14 cellular contexts compared by ENCODE assay signal in the genomic region with DNA sequence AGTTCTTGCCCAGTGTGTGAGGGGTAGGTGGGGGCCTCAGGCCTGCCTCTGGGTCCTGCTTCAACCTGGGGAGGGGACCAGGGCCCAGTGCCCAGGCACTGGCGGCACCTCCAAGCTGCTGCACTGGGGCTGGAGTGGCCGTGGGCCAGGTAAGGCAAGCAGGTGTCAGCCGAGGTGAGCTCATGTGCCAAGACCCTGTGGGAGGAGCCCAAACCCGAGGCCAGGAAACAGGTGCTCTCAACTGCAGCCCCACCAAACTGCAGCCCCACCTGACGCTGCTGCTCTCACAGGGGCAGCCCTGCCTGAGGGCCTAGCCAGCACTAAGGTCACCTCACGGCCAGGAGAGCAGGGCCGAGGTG. TPM values are rescaled to one million over a fixed set of nuclear protein-coding genes. Genes with fewer than 3 reads are reported as not detected.
A peak's percentile ranks its signal among the peaks of the same experiment; 100 is the strongest.
DNase-seq lines count a peak whose midpoint lies in the region; ATAC-seq, FAIRE-seq and TF ChIP-seq lines count a peak whose summit lies in the region.
"Had no signal": no experiment of that assay in that cellular context is flagged by ENCODE, and none has a peak within 500 bp of the region (broad histone marks: within the 10 kb centered on the region; RNA-seq: fewer than 3 reads in every experiment).

No MANE protein-coding gene starts in this region.

- TF ChIP-seq RAD21 in H1 (IDR thresholded peaks at IDR 0.05 in 1 of 2, conservative IDR thresholded peaks at IDR 0.05 in 1 of 2; ENCODE audit: low read depth in 2 of 2, low read length in 2 of 2): no peak

- TF ChIP-seq EP300 in H1 (IDR thresholded peaks at IDR 0.05; ENCODE audit: borderline replicate concordance in 1 of 2, low read depth in 2 of 2, low read length in 2 of 2): no peak

- H2AK5ac ChIP-seq in H1 (ENCODE audit: low read depth, low read length): no peak overlapping the region

- H3K4me3 ChIP-seq in H1 (ENCODE audit: extremely low read depth in 1 of 4, insufficient read depth in 2 of 4, low read depth in 3 of 4, low read length in 4 of 4) (no peak overlapping the region), tibial artery (no peak overlapping the region)
- H3K4me3 ChIP-seq: esophagus squamous epithelium had no signal

- no peaks in the 10 kb centered on the region for H3K27me3 ChIP-seq in H1 (replicated peaks in 1 of 4; ENCODE audit: control insufficient read depth in 3 of 4, extremely low read depth in 1 of 4, insufficient read depth in 3 of 4, low read length in 3 of 4)
- H3K27me3 ChIP-seq in tibial artery: no peaks in the 10 kb centered on the region
- H3K27me3 ChIP-seq: esophagus squamous epithelium had no signal

- H3K14ac ChIP-seq in H1 (ENCODE audit: insufficient read length): no peak overlapping the region

- H3K4ac ChIP-seq in H1 (replicated peaks; ENCODE audit: insufficient read length, low read depth, low read length): peak overlapping the region; percentile 38

- TF ChIP-seq CTCF in H1 (IDR thresholded peaks at IDR 0.05; ENCODE audit: control extremely low read depth in 1 of 3, insufficient read depth in 1 of 3, low read depth in 1 of 3, low read length in 3 of 3): no peak
- TF ChIP-seq CTCF in tibial artery (IDR thresholded peaks at IDR 0.05): no peak

- WGBS in H1 (ENCODE audit: extremely low coverage in 1 of 2, insufficient coverage in 1 of 2, insufficient read length in 1 of 2, insufficient replicate concordance in 2 of 2, low coverage in 1 of 2, low lambda C conversion rate in 2 of 2, missing lambda C conversion rate in 1 of 2), 2 experiments: 86% methylated on average over 7 of the region's 7 CpGs; no CpG with 5 or more reads in 1 of the 2 experiments

- FAIRE-seq in H1 (lab: Jason Lieb, UNC): no peak

- H4K8ac ChIP-seq in H1 (ENCODE audit: extremely low read depth, insufficient read depth, low read length): no peak overlapping the region

- H4K20me1 ChIP-seq in H1 (replicated peaks in 1 of 2; ENCODE audit: control insufficient read depth in 1 of 2, insufficient read depth in 2 of 2, low read length in 2 of 2): no peaks in the 10 kb centered on the region

- H3K36me3 Mint-ChIP-seq in activated naive CD4-positive, alpha-beta T cell treated with anti-CD3 and anti-CD28 coated beads for 36 hours (ENCODE audit: low read depth): no peaks in the 10 kb centered on the region
- H3K36me3 Mint-ChIP-seq: activated naive CD8-positive, alpha-beta T cell treated with anti-CD3 and anti-CD28 coated beads for 36 hours had no signal

- no peaks in the 10 kb centered on the region for H3K9me3 Mint-ChIP-seq in activated naive CD4-positive, alpha-beta T cell treated with anti-CD3 and anti-CD28 coated beads for 36 hours
- H3K9me3 Mint-ChIP-seq: activated naive CD8-positive, alpha-beta T cell treated with anti-CD3 and anti-CD28 coated beads for 36 hours had no signal

- H3K27ac Mint-ChIP-seq in activated naive CD4-positive, alpha-beta T cell treated with anti-CD3 and anti-CD28 coated beads for 36 hours: no peak overlapping the region
- H3K27ac Mint-ChIP-seq: activated naive CD8-positive, alpha-beta T cell treated with anti-CD3 and anti-CD28 coated beads for 36 hours had no signal

- H3K27ac ChIP-seq in H1 (ENCODE audit: low read depth, low read length): no peak overlapping the region
- no peak overlapping the region for H3K27ac ChIP-seq in tibial artery
- H3K27ac ChIP-seq: esophagus squamous epithelium, HL-60 had no signal

- no peaks in the 10 kb centered on the region for H3K79me2 ChIP-seq in H1 (ENCODE audit: control insufficient read depth in 1 of 2, insufficient read depth in 2 of 2, low read length in 2 of 2)

- intact Hi-C loops in activated naive CD4-positive, alpha-beta T cell treated with anti-CD3 and anti-CD28 coated beads for 36 hours (cut with micrococcal nuclease): no loop called here
- intact Hi-C loops in tibial artery (cut with DNase I; ENCODE audit: low total_unique reads): no loop called here

- H3K4me1 Mint-ChIP-seq in activated naive CD4-positive, alpha-beta T cell treated with anti-CD3 and anti-CD28 coated beads for 36 hours (ENCODE audit: low read depth): peaks cover 15% of the 10 kb centered on the region

- H2BK5ac ChIP-seq in H1 (ENCODE audit: low read depth, low read length): peak overlapping the region; percentile 44

- no peak overlapping the region for H2BK120ac ChIP-seq in H1 (replicated peaks; ENCODE audit: low read depth, low read length)

- ATAC-seq in GM21447 (IDR thresholded peaks at IDR 0.05; ENCODE audit: unreplicated experiment): no peak

- no peak overlapping the region for H3K56ac ChIP-seq in H1 (replicated peaks; ENCODE audit: insufficient read length, low read depth, low read length)

- CTCF ChIA-PET in activated naive CD4-positive, alpha-beta T cell treated with anti-CD3 and anti-CD28 coated beads for 36 hours (lab: Charles Lee): no interaction called here
- CTCF ChIA-PET in H1 (lab: Charles Lee; ENCODE audit: partially characterized antibody): interaction anchor here (0.8 kb wide), 1 partner anchor 52 kb away, joined by 3 read pairs; no protein-coding TSS in a partner anchor

- no peaks in the 10 kb centered on the region for H3K9me3 ChIP-seq in H1 (ENCODE audit: insufficient read depth in 2 of 2, low read depth in 1 of 2, low read length in 1 of 2)
- no peaks in the 10 kb centered on the region for H3K9me3 ChIP-seq in tibial artery
- H3K9me3 ChIP-seq: esophagus squamous epithelium had no signal

- POLR2A ChIA-PET in H1 (lab: Charles Lee; ENCODE audit: partially characterized antibody): interaction anchor here (0.6 to 4.6 kb wide), 3 partner anchors 8 to 240 kb away, joined by 3 to 27 read pairs (median 7); no protein-coding TSS in a partner anchor

- no peak overlapping the region for H3K23ac ChIP-seq in H1 (ENCODE audit: insufficient read length)

- no peak overlapping the region for H2AFZ ChIP-seq in H1 (ENCODE audit: low read length)

- H3K36me3 ChIP-seq in H1 (ENCODE audit: control insufficient read depth in 2 of 4, insufficient read depth in 4 of 4, low read length in 3 of 4) (no peaks in the 10 kb centered on the region), tibial artery (peaks cover 0 to 25% (median 18%) of the 10 kb centered on the region in 3 donors)

- no peaks in the 10 kb centered on the region for H3K23me2 ChIP-seq in H1 (ENCODE audit: low read depth, low read length)

- H3K4me2 ChIP-seq in H1 (ENCODE audit: insufficient read depth in 1 of 2, low read depth in 2 of 2, low read length in 2 of 2): no peak overlapping the region

- no peak overlapping the region for H4K5ac ChIP-seq in H1 (ENCODE audit: insufficient read length, low read depth, low read length)

- peaks cover 0 to 7% (median 4%) of the 10 kb centered on the region in 4 experiments; a peak in 4 of 7 replicates for H3K4me1 ChIP-seq in H1 (replicated peaks in 1 of 4; ENCODE audit: control insufficient read depth in 3 of 4, insufficient read depth in 4 of 4, low read length in 3 of 4)
- H3K4me1 ChIP-seq in tibial artery: peaks cover 0 to 20% (median 10%) of the 10 kb centered on the region in 4 donors

- no peak for TF ChIP-seq POLR2A in H1 (IDR thresholded peaks at IDR 0.05; ENCODE audit: control extremely low read depth in 1 of 2, low read depth in 2 of 2, low read length in 2 of 2)

- H3K9ac ChIP-seq in H1 (replicated peaks in 1 of 4; ENCODE audit: extremely low read depth in 1 of 4, low read depth in 3 of 4, low read length in 3 of 4): no peak overlapping the region

- no peaks in the 10 kb centered on the region; the same call in 1 of the 2 replicates for H3K79me1 ChIP-seq in H1 (ENCODE audit: low read depth, low read length)

- peak overlapping the region; percentile 80; the same call in 1 of the 2 replicates for H2BK12ac ChIP-seq in H1 (ENCODE audit: low read depth, low read length)

- H2BK15ac ChIP-seq in H1 (ENCODE audit: low read length): 0 out of 2 replicates have a peak overlapping the region, but pooled peaks have one; percentile 46

- H3K4me3 Mint-ChIP-seq in activated naive CD4-positive, alpha-beta T cell treated with anti-CD3 and anti-CD28 coated beads for 36 hours: no peak overlapping the region
- H3K4me3 Mint-ChIP-seq: activated naive CD8-positive, alpha-beta T cell treated with anti-CD3 and anti-CD28 coated beads for 36 hours had no signal

- H3K27me3 Mint-ChIP-seq in activated naive CD4-positive, alpha-beta T cell treated with anti-CD3 and anti-CD28 coated beads for 36 hours (ENCODE audit: low read depth): no peaks in the 10 kb centered on the region
- H3K27me3 Mint-ChIP-seq: activated naive CD8-positive, alpha-beta T cell treated with anti-CD3 and anti-CD28 coated beads for 36 hours had no signal

- DNase-seq in activated naive CD4-positive, alpha-beta T cell treated with anti-CD3 and anti-CD28 coated beads for 36 hours: peak; percentile 3
- DNase-seq in activated naive CD4-positive, alpha-beta T cell (lab: John Stamatoyannopoulos, UW): no peak
- DNase-seq in NCI-H2029 treated with DMSO at 0.1 percent for 48 hours (lab: John Stamatoyannopoulos, UW): peak; percentile 43
- DNase-seq in H1 (ENCODE audit: low read depth in 1 of 2, low spot score in 2 of 2): peak in 1 of 2 experiments; percentile 51
- DNase-seq in tibial artery: peak; percentile 13 to 46
- DNase-seq in HK-2 (ENCODE audit: unreplicated experiment): no peak
- no peak for DNase-seq in HuH-7.5 (ENCODE audit: low spot score)
- DNase-seq: activated naive CD8-positive, alpha-beta T cell treated with anti-CD3 and anti-CD28 coated beads for 36 hours; esophagus squamous epithelium; MM.1S; stimulated activated CD4-positive, alpha-beta T cell treated with anti-CD3 and anti-CD28 coated beads, Interleukin-4, amount 100 ng/mL, for 24 hours; stimulated activated naive CD4-positive, alpha-beta T cell treated with Interleukin-2 at 50 U/mL for 16 hours had no signal

- H2BK20ac ChIP-seq in H1 (ENCODE audit: low read length): no peak overlapping the region

- H3K18ac ChIP-seq in H1 (ENCODE audit: extremely low read depth, low read length): no peak overlapping the region

- H4K91ac ChIP-seq in H1 (replicated peaks; ENCODE audit: insufficient read length, low read length): no peak overlapping the region

RNA-seq across cellular contexts. Expression of a gene that starts 18.1 kb away (rescaled TPM):
- total RNA-seq in activated naive CD4-positive, alpha-beta T cell treated with anti-CD3 and anti-CD28 coated beads for 36 hours: 1 to 10 TPM; 8.8 to 9.8 TPM
- 14.3 and 15.6 TPM in 2 replicates for total RNA-seq in H1 (2021; fragmentation: NEBNext Ultra II Directional; extraction: Animal tissue kit (Norgen Biotek cat#: 25700))
- polyA plus RNA-seq in H1 (2011; rRNA removed): 14.0 and 23.2 TPM in 2 replicates
- 17.3 TPM for polyA plus RNA-seq in H1 (2011; cell fraction: cytosol; rRNA removed)
- 21.9 TPM for polyA plus RNA-seq in H1 (2011; cell fraction: nucleus; rRNA removed)
- polyA plus RNA-seq in H1 (2012, experiment 1 of 2): 9.1 to 18.9 TPM (median 16.9 TPM) in 4 replicates
- polyA plus RNA-seq in H1 (2012, experiment 2 of 2): 14.8 TPM
- 5.8 TPM for polyA plus RNA-seq in H1 (2013, experiment 1 of 2)
- polyA plus RNA-seq in H1 (2013, experiment 2 of 2): 5.3 TPM
- 3.8 and 4.5 TPM in 2 replicates for polyA minus RNA-seq in H1 (2011; rRNA and poly(A)+ RNA removed)
- polyA minus RNA-seq in H1 (2011; cell fraction: cytosol; rRNA and poly(A)+ RNA removed): 6.1 TPM
- 5.6 TPM for polyA minus RNA-seq in H1 (2011; cell fraction: nucleus; rRNA and poly(A)+ RNA removed)

RNA-seq across cellular contexts. Expression of a gene that starts 18.1 kb away (rescaled TPM):
- total RNA-seq in activated naive CD4-positive, alpha-beta T cell treated with anti-CD3 and anti-CD28 coated beads for 36 hours: 10 to 100 TPM; 10.9 to 11.9 TPM
- total RNA-seq in H1 (2021; fragmentation: NEBNext Ultra II Directional; extraction: Animal tissue kit (Norgen Biotek cat#: 25700)): 16.1 and 18.8 TPM in 2 replicates
- polyA plus RNA-seq in H1 (2011; rRNA removed): 11.5 and 15.5 TPM in 2 replicates
- polyA plus RNA-seq in H1 (2011; cell fraction: cytosol; rRNA removed): 9.8 TPM
- polyA plus RNA-seq in H1 (2011; cell fraction: nucleus; rRNA removed): 21.7 TPM
- 9.6 to 13.3 TPM (median 12.3 TPM) in 4 replicates for polyA plus RNA-seq in H1 (2012, experiment 1 of 2)
- polyA plus RNA-seq in H1 (2012, experiment 2 of 2): 9.3 TPM
- 7.9 TPM for polyA plus RNA-seq in H1 (2013, experiment 1 of 2)
- polyA plus RNA-seq in H1 (2013, experiment 2 of 2): 7.7 TPM
- 32.1 and 33.6 TPM in 2 replicates for polyA minus RNA-seq in H1 (2011; rRNA and poly(A)+ RNA removed)
- polyA minus RNA-seq in H1 (2011; cell fraction: cytosol; rRNA and poly(A)+ RNA removed): 10.3 TPM
- polyA minus RNA-seq in H1 (2011; cell fraction: nucleus; rRNA and poly(A)+ RNA removed): 21.5 TPM

Comparison
In these comparisons a context has a peak if more than half of its experiments do, and no peak if none do; other contexts are left out.
1. DNase-seq: peak in activated naive CD4-positive, alpha-beta T cell treated with anti-CD3 and anti-CD28 coated beads for 36 hours (single experiment), NCI-H2029 treated with DMSO at 0.1 percent for 48 hours (single experiment) and tibial artery (2 of 2); none in activated naive CD4-positive, alpha-beta T cell (0 of 4), HK-2 (single experiment) and HuH-7.5 (single experiment).